Comparison of ENCODE assay signal across 1 cellular context in the genomic region with DNA sequence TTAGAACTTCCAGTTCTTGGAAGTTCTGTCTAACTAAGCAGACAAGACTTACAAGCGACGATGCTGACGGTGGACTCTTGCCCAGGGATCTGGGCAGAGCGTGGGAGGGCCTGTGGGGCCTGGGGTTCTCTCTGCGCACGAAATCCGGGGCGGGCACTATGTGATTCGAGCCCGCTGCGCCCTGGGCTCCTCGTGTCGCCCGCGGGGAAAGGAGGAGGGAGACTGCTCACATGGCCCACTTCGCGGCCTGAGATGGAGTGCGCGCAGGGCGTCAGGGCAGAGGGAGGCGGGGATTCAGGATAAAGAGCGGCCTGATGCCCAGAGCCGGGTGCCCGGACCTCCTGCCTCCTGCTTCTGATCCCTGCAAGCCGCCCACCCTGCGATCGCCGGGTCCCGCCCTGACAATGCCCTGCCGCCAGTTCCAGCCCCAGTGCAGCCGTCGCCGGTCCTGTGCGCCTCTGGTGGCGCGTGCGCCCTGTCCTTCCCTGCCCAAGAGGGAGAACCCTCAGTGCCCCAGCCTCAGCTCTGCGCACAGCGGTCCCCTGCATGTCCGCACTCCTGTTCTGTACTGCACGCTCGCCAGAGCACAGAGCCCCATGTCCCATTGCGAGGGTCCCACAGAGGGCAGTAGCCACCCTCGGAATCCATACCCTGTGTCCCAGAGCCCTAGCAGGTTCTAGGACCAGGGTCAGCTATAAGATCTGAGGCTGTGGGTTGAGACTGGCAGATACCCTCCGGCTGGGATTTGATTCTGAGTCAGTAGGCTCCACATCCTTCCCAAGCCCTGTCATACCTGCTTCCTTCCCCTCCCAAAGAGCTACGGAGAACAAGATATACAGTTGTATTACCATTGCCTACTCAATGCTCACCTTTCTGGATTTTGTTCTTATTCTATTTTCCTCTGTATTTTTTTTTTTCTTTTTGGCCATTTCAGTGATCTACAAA.
TF ChIP-seq lines count a peak whose summit lies in the region.

No MANE protein-coding gene starts in this region.

TF ChIP-seq in SK-N-SH treated with all-trans-retinoic acid at 6 μM for 48 hours, 23 proteins besides CTCF, POLR2A, EP300 and RAD21 (continued from another document):
- TF ChIP-seq, protein P1, sequence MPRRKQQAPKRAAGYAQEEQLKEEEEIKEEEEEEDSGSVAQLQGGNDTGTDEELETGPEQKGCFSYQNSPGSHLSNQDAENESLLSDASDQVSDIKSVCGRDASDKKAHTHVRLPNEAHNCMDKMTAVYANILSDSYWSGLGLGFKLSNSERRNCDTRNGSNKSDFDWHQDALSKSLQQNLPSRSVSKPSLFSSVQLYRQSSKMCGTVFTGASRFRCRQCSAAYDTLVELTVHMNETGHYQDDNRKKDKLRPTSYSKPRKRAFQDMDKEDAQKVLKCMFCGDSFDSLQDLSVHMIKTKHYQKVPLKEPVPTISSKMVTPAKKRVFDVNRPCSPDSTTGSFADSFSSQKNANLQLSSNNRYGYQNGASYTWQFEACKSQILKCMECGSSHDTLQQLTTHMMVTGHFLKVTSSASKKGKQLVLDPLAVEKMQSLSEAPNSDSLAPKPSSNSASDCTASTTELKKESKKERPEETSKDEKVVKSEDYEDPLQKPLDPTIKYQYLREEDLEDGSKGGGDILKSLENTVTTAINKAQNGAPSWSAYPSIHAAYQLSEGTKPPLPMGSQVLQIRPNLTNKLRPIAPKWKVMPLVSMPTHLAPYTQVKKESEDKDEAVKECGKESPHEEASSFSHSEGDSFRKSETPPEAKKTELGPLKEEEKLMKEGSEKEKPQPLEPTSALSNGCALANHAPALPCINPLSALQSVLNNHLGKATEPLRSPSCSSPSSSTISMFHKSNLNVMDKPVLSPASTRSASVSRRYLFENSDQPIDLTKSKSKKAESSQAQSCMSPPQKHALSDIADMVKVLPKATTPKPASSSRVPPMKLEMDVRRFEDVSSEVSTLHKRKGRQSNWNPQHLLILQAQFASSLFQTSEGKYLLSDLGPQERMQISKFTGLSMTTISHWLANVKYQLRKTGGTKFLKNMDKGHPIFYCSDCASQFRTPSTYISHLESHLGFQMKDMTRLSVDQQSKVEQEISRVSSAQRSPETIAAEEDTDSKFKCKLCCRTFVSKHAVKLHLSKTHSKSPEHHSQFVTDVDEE (CRISPR knock-in tag; IDR thresholded peaks at IDR 0.05), result peak; percentile 80; the same call in 1 of the 2 replicates
- TF ChIP-seq, protein P2, sequence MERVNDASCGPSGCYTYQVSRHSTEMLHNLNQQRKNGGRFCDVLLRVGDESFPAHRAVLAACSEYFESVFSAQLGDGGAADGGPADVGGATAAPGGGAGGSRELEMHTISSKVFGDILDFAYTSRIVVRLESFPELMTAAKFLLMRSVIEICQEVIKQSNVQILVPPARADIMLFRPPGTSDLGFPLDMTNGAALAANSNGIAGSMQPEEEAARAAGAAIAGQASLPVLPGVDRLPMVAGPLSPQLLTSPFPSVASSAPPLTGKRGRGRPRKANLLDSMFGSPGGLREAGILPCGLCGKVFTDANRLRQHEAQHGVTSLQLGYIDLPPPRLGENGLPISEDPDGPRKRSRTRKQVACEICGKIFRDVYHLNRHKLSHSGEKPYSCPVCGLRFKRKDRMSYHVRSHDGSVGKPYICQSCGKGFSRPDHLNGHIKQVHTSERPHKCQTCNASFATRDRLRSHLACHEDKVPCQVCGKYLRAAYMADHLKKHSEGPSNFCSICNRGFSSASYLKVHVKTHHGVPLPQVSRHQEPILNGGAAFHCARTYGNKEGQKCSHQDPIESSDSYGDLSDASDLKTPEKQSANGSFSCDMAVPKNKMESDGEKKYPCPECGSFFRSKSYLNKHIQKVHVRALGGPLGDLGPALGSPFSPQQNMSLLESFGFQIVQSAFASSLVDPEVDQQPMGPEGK (CRISPR knock-in tag; IDR thresholded peaks at IDR 0.05; ENCODE audit: borderline replicate concordance), result no peak
- no peak for TF ChIP-seq ZNF70 (CRISPR knock-in tag; IDR thresholded peaks at IDR 0.05)
